24 cellular contexts compared by ENCODE assay signal in the genomic region with DNA sequence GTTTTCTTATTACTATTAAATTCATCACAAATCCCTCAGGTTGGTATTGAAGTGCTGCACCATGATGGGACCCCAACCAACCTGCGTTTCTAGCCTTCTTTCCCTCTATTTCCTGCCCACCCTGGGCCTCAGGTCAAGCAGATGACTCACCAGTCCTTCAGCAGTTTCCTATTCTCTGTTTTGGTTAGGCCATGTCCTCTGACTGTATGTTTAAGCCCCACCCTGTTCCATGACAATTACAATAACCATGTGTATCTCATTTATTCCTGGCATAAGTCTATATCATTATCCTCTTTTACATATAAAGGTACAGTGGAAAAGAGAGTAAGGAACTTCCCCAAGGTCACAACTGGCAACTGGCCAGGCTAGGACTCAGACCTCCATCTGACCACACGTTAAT. TPM values are rescaled to one million over a fixed set of nuclear protein-coding genes. Genes with fewer than 3 reads are reported as not detected.
DNase-seq lines count a peak whose midpoint lies in the region; ATAC-seq, FAIRE-seq and TF ChIP-seq lines count a peak whose summit lies in the region.
"Had no signal": no experiment of that assay in that cellular context is flagged by ENCODE, and none has a peak within 500 bp of the region (broad histone marks: within the 10 kb centered on the region; RNA-seq: fewer than 3 reads in every experiment).

No MANE protein-coding gene starts in this region.

- H3K9me3 Mint-ChIP-seq in activated CD4-positive, alpha-beta memory T cell treated with anti-CD3 and anti-CD28 coated beads for 36 hours, result no peaks in the 10 kb centered on the region
- H3K9me3 Mint-ChIP-seq: CD8-positive, alpha-beta T cell; IgD-negative memory B cell had no signal

- no peaks in the 10 kb centered on the region for H3K9me3 ChIP-seq in mammary epithelial cell (replicated peaks; ENCODE audit: insufficient read depth, low read length)
- H3K9me3 ChIP-seq in kidney (ENCODE audit: control insufficient read depth in 1 of 2, low read length in 2 of 2), result no peaks in the 10 kb centered on the region
- H3K9me3 ChIP-seq: BLaER1 treated with 17β-estradiol and CSF1 and Interleukin-3, amounts not matched to agents 10 nM and 100 nM; HAP-1 had no signal

- H3K4me3 Mint-ChIP-seq in activated CD4-positive, alpha-beta memory T cell treated with anti-CD3 and anti-CD28 coated beads for 36 hours, result no peak overlapping the region
- H3K4me3 Mint-ChIP-seq: CD8-positive, alpha-beta T cell; IgD-negative memory B cell had no signal

- H3K4me1 ChIP-seq in mammary epithelial cell (ENCODE audit: insufficient read depth, low read length) (peaks cover 29% of the 10 kb centered on the region), kidney (ENCODE audit: control insufficient read depth in 1 of 2, insufficient read depth in 1 of 2, low read depth in 1 of 2, low read length in 2 of 2) (no peaks in the 10 kb centered on the region)
- H3K4me1 ChIP-seq: HAP-1 had no signal

- DNase-seq in DMS53 treated with DMSO at 0.1 percent for 48 hours (lab: John Stamatoyannopoulos, UW; ENCODE audit: unreplicated experiment) (peak; percentile 11), HT1080 (ENCODE audit: low read depth) (peak; percentile 82), mammary epithelial cell (peak; percentile 44), kidney tubule cell (ENCODE audit: low spot score) (peak; percentile 34), globus pallidus (ENCODE audit: low spot score) (no peak), kidney (no peak)
- no peak for DNase-seq in activated CD4-positive, alpha-beta memory T cell treated with anti-CD3 and anti-CD28 coated beads for 36 hours
- DNase-seq: CD8-positive, alpha-beta T cell; DMS79 treated with DMSO at 0.1 percent for 48 hours; Kasumi-1; MM.1S; NCI-H1092; NCI-H1436 treated with DMSO at 0.1 percent for 48 hours; NCI-H2029 treated with DMSO at 0.1 percent for 48 hours; NCI-H2171; NCI-H446; NCI-H774; PC-3 had no signal

- no peak overlapping the region for H2AFZ ChIP-seq in mammary epithelial cell (ENCODE audit: low read depth, low read length)

- ATAC-seq in HG03460 (IDR thresholded peaks at IDR 0.05; ENCODE audit: unreplicated experiment), result no peak
- ATAC-seq: CD8-positive, alpha-beta T cell; PC-3 had no signal

- H3K36me3 Mint-ChIP-seq in activated CD4-positive, alpha-beta memory T cell treated with anti-CD3 and anti-CD28 coated beads for 36 hours, result no peaks in the 10 kb centered on the region
- H3K36me3 Mint-ChIP-seq: CD8-positive, alpha-beta T cell; IgD-negative memory B cell had no signal

- peaks cover 15% of the 10 kb centered on the region for H3K4me1 Mint-ChIP-seq in activated CD4-positive, alpha-beta memory T cell treated with anti-CD3 and anti-CD28 coated beads for 36 hours (ENCODE audit: low read depth)

- in situ Hi-C loops in mammary epithelial cell (cut with MboI; ENCODE audit: low sequenced_read_pairs in 2 of 2), result no loop called here

- POLR2A ChIA-PET in activated CD4-positive, alpha-beta memory T cell treated with anti-CD3 and anti-CD28 coated beads for 36 hours (lab: Charles Lee), result no interaction called here

- peak overlapping the region; percentile 2 for H3K4me2 ChIP-seq in mammary epithelial cell (ENCODE audit: insufficient read depth, low read depth, low read length)
- H3K4me2 ChIP-seq: BLaER1 treated with 17β-estradiol and CSF1 and Interleukin-3, amounts not matched to agents 10 nM and 100 nM had no signal

- intact Hi-C loops in mammary epithelial cell (cut with micrococcal nuclease) (no loop called here), kidney (cut with DNase I) (no loop called here)
- intact Hi-C loops in activated CD4-positive, alpha-beta memory T cell treated with anti-CD3 and anti-CD28 coated beads for 36 hours (cut with micrococcal nuclease), result no loop called here

- no peak overlapping the region for H3K4me3 ChIP-seq in mammary epithelial cell (replicated peaks in 1 of 3; ENCODE audit: insufficient read depth in 1 of 3, low read depth in 2 of 3, low read length in 3 of 3)
- H3K4me3 ChIP-seq in kidney (ENCODE audit: low read length in 2 of 2), result no peak overlapping the region
- H3K4me3 ChIP-seq: BLaER1 treated with 17β-estradiol and CSF1 and Interleukin-3, amounts not matched to agents 10 nM and 100 nM; HAP-1 had no signal

- dilution Hi-C loops in mammary epithelial cell (cut with HindIII; ENCODE audit: low sequenced_read_pairs), result no loop called here

- CTCF ChIA-PET in mammary epithelial cell (lab: Charles Lee; ENCODE audit: low non-redundant PET), result no interaction called here
- CTCF ChIA-PET in activated CD4-positive, alpha-beta memory T cell treated with anti-CD3 and anti-CD28 coated beads for 36 hours (lab: Charles Lee), result no interaction called here

- no peak for TF ChIP-seq CTCF in mammary epithelial cell (conservative IDR thresholded peaks at IDR 0.05 in 1 of 2, IDR thresholded peaks at IDR 0.05 in 1 of 2; ENCODE audit: extremely low read depth in 1 of 2, insufficient read depth in 1 of 2, low read depth in 1 of 2, low read length in 2 of 2)
- no peak for TF ChIP-seq CTCF in kidney (IDR thresholded peaks at IDR 0.05; ENCODE audit: borderline replicate concordance, extremely low read depth, insufficient read depth)

- H3K9ac ChIP-seq in mammary epithelial cell (ENCODE audit: insufficient read depth, low read length) (no peak overlapping the region), kidney (ENCODE audit: low read length in 2 of 2) (no peak overlapping the region)
- H3K9ac ChIP-seq: BLaER1 treated with 17β-estradiol and CSF1 and Interleukin-3, amounts not matched to agents 10 nM and 100 nM had no signal

- H3K27me3 ChIP-seq in mammary epithelial cell (ENCODE audit: insufficient read depth, low read length), result no peaks in the 10 kb centered on the region
- H3K27me3 ChIP-seq: BLaER1 treated with 17β-estradiol and CSF1 and Interleukin-3, amounts not matched to agents 10 nM and 100 nM had no signal

- H4K20me1 ChIP-seq in mammary epithelial cell (ENCODE audit: insufficient read depth, low read length), result no peaks in the 10 kb centered on the region
- H4K20me1 ChIP-seq: BLaER1 treated with 17β-estradiol and CSF1 and Interleukin-3, amounts not matched to agents 10 nM and 100 nM had no signal

- H3K27ac ChIP-seq in mammary epithelial cell (ENCODE audit: insufficient read depth, low read depth, low read length) (no peak overlapping the region), kidney (ENCODE audit: low read depth in 2 of 2, low read length in 2 of 2) (no peak overlapping the region)
- H3K27ac ChIP-seq: BLaER1 treated with 17β-estradiol and CSF1 and Interleukin-3, amounts not matched to agents 10 nM and 100 nM; RWPE1 had no signal

- BruUV-seq in mammary epithelial cell (replicated peaks; lab: Mats Ljungman, UMichigan), result no TSS peak

- no peak for FAIRE-seq in kidney (lab: Jason Lieb, UNC)
- FAIRE-seq: G401.6 had no signal

- no peak overlapping the region for H3K27ac Mint-ChIP-seq in activated CD4-positive, alpha-beta memory T cell treated with anti-CD3 and anti-CD28 coated beads for 36 hours
- H3K27ac Mint-ChIP-seq: CD8-positive, alpha-beta T cell; IgD-negative memory B cell had no signal

- H3K36me3 ChIP-seq in mammary epithelial cell (ENCODE audit: insufficient read depth, low read length) (no peaks in the 10 kb centered on the region), kidney (ENCODE audit: control insufficient read depth in 1 of 2, insufficient read depth in 2 of 2, low read length in 2 of 2) (no peaks in the 10 kb centered on the region)
- H3K36me3 ChIP-seq: BLaER1 treated with 17β-estradiol and CSF1 and Interleukin-3, amounts not matched to agents 10 nM and 100 nM; HAP-1 had no signal

- WGBS in mammary epithelial cell (ENCODE audit: low coverage, missing lambda C conversion rate), result 68% methylated on average over 2 of the region's 2 CpGs

- peaks cover 16% of the 10 kb centered on the region for H3K27me3 Mint-ChIP-seq in activated CD4-positive, alpha-beta memory T cell treated with anti-CD3 and anti-CD28 coated beads for 36 hours
- H3K27me3 Mint-ChIP-seq: IgD-negative memory B cell had no signal

- no peaks in the 10 kb centered on the region for H3K79me2 ChIP-seq in mammary epithelial cell (ENCODE audit: insufficient read depth, low read length)

RNA-seq across cellular contexts. Expression of a gene that starts 5.3 kb away (rescaled TPM):
- total RNA-seq in HT1080 (2014; rRNA removed; shearing (Covaris generic)), result 3.6 and 3.8 TPM in 2 replicates
- 3.6 and 4.0 TPM in 2 replicates for polyA plus RNA-seq in HT1080 (2015; cell fraction: cytosol; rRNA removed)
- 1.3 and 1.8 TPM in 2 replicates for polyA plus RNA-seq in HT1080 (2015; cell fraction: nucleus; rRNA removed)
- total RNA-seq in mammary epithelial cell (under 1 TPM; 0.33 to 0.40 TPM), kidney (1.4 TPM)
- polyA plus RNA-seq in mammary epithelial cell (0.25 TPM), kidney (ENCODE audit: insufficient read depth, low read depth, low replicate concordance) (1.4 TPM)
- not detected for polyA minus RNA-seq in mammary epithelial cell
- under 1 TPM; 0.24 to 0.27 TPM for total RNA-seq in activated CD4-positive, alpha-beta memory T cell treated with anti-CD3 and anti-CD28 coated beads for 36 hours
- total RNA-seq: CD8-positive, alpha-beta T cell had no signal

Comparison
In these comparisons a context has a peak if more than half of its experiments do, and no peak if none do; other contexts are left out.
1. DNase-seq: peak in DMS53 treated with DMSO at 0.1 percent for 48 hours (single experiment), HT1080 (single experiment), mammary epithelial cell (single experiment) and kidney tubule cell (single experiment); none in globus pallidus (single experiment), activated CD4-positive, alpha-beta memory T cell treated with anti-CD3 and anti-CD28 coated beads for 36 hours (single experiment) and kidney (single experiment).